In the genomic region with DNA sequence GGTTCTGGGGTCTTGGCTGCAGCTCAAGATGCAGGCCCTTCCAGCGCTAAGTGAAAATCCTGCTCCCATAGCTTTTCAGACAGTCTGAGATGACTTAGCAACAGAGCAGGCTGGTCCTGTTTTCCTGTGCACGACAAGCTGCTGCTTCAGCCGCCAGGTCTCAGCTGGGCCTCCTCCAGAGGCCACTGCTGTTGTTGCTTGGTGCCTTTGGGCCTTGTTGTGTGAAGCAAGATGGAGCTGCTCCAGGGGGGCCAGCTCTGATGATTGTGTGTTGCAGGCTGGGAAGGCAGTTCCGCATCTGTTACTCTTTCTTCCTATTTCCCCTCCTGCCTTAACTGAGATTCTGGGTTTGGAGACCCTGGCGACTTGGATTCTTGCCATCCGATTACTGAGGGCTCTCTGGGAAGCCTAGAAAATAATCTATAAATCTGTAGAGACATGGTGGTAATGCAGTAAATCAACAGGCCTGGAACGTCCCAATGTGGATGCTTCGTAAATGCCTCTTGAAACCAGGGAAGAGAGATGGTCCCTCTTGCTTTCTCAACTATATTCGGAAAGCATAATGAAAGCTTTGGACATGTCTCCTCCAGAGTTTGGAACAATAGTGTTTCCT, we compare ENCODE assay signal across 9 cellular contexts. TPM values are rescaled to one million over a fixed set of nuclear protein-coding genes. Genes with fewer than 3 reads are reported as not detected.
DNase-seq lines count a peak whose midpoint lies in the region; ATAC-seq, FAIRE-seq and TF ChIP-seq lines count a peak whose summit lies in the region.
"Had no signal": no experiment of that assay in that cellular context is flagged by ENCODE, and none has a peak within 500 bp of the region (broad histone marks: within the 10 kb centered on the region; RNA-seq: fewer than 3 reads in every experiment).

No MANE protein-coding gene starts in this region.

- H3K27me3 ChIP-seq in skeletal muscle satellite cell (ENCODE audit: control insufficient read depth, insufficient read depth, low read length) (no peaks in the 10 kb centered on the region), left lung (peaks cover 26 to 53% of the 10 kb centered on the region in 2 donors), small intestine (ENCODE audit: control insufficient read depth in 2 of 2, insufficient read depth in 2 of 2, low read length in 2 of 2) (peaks cover 8 to 10% of the 10 kb centered on the region in 2 donors)

- peak overlapping the region; percentile 93 for H3K4me2 ChIP-seq in skeletal muscle satellite cell (ENCODE audit: low read length)

- H3K9ac ChIP-seq in skeletal muscle satellite cell (ENCODE audit: low read depth, low read length), result peak overlapping the region; percentile 89

- H3K27ac ChIP-seq in HEK293 (ENCODE audit: extremely low read depth, low read depth, low read length) (no peak overlapping the region), angular gyrus (ENCODE audit: low read depth, low read length) (peak overlapping the region; percentile 70), left lung (no peak overlapping the region), small intestine (ENCODE audit: low read depth in 1 of 2, low read length in 1 of 2) (no peak overlapping the region)
- H3K27ac ChIP-seq: colonic mucosa had no signal

- intact Hi-C loops in head of caudate nucleus (cut with DNase I) (no loop called here), left lung (cut with DNase I) (no loop called here)

- POLR2A ChIA-PET in HEK293 (lab: Yijun Ruan, JAX), result interaction anchor here (1.4 kb wide), 1 partner anchor 55 kb away, joined by 3 read pairs; no protein-coding TSS in a partner anchor

- FAIRE-seq in small intestine (lab: Jason Lieb, UNC), result no peak

- H3K36me3 ChIP-seq in HEK293 (ENCODE audit: control insufficient read depth in 2 of 2, insufficient read depth in 1 of 2, low read length in 2 of 2) (peaks cover 0 to 3% of the 10 kb centered on the region in 2 experiments; a peak in 1 of 3 replicates), skeletal muscle satellite cell (ENCODE audit: insufficient read depth, low read length) (peaks cover 28% of the 10 kb centered on the region), left lung (no peaks in the 10 kb centered on the region), small intestine (ENCODE audit: control insufficient read depth in 2 of 2, insufficient read depth in 2 of 2, low read length in 2 of 2) (no peaks in the 10 kb centered on the region)
- H3K36me3 ChIP-seq: colonic mucosa had no signal

- H3K4me3 ChIP-seq in HEK293 (ENCODE audit: low read depth, low read length) (no peak overlapping the region), skeletal muscle satellite cell (ENCODE audit: low read length) (peak overlapping the region; percentile 97), left lung (no peak overlapping the region), small intestine (ENCODE audit: low read depth in 1 of 2, low read length in 2 of 2) (no peak overlapping the region)
- H3K4me3 ChIP-seq: colonic mucosa had no signal

- H3K9me3 ChIP-seq in HEK293 (ENCODE audit: control insufficient read depth, insufficient read depth, low read depth, low read length) (no peaks in the 10 kb centered on the region), skeletal muscle satellite cell (replicated peaks; ENCODE audit: low read length) (no peaks in the 10 kb centered on the region), left lung (no peaks in the 10 kb centered on the region), small intestine (ENCODE audit: control insufficient read depth, low read depth) (no peaks in the 10 kb centered on the region)
- H3K9me3 ChIP-seq: colonic mucosa had no signal

- no peak for TF ChIP-seq CTCF in HEK293 (tag by site-specific recombination; IDR thresholded peaks at IDR 0.05)
- TF ChIP-seq CTCF in left lung (IDR thresholded peaks at IDR 0.05), result no peak

- ATAC-seq in left lung (no peak), HG03521 (IDR thresholded peaks at IDR 0.05; ENCODE audit: unreplicated experiment) (no peak)

- H3K4me1 ChIP-seq in HEK293 (ENCODE audit: control insufficient read depth, insufficient read depth, low read length), result no peaks in the 10 kb centered on the region; the same call in 1 of the 2 replicates
- H3K4me1 ChIP-seq in skeletal muscle satellite cell (ENCODE audit: control insufficient read depth, insufficient read depth, low read length), result peaks cover 24% of the 10 kb centered on the region
- H3K4me1 ChIP-seq in left lung, result peaks cover 0 to 28% of the 10 kb centered on the region in 2 donors
- H3K4me1 ChIP-seq in small intestine (ENCODE audit: control insufficient read depth in 2 of 2, insufficient read depth in 1 of 2, low read depth in 1 of 2, low read length in 1 of 2), result peaks cover 0 to 3% of the 10 kb centered on the region in 2 donors
- H3K4me1 ChIP-seq: colonic mucosa had no signal

- DNase-seq in head of caudate nucleus, result peak in 35 of 42 donors; percentile 20 to 68 (median 45)
- no peak for DNase-seq in left lung
- no peak for DNase-seq in small intestine
- DNase-seq: colonic mucosa, immature natural killer cell had no signal

- CTCF ChIA-PET in HEK293 (lab: Yijun Ruan, JAX), result interaction anchor here (0.9 to 1.3 kb wide), 2 partner anchors 158 to 198 kb away, joined by 3 read pairs; no protein-coding TSS in a partner anchor

- WGBS in small intestine, 3 donors, result 87 to 90% (median 88%) methylated on average over 9 of the region's 9 CpGs

TF ChIP-seq in HEK293, 187 proteins besides CTCF, POLR2A, EP300 and RAD21:
- TF ChIP-seq ZNF560 (tag by site-specific recombination; IDR thresholded peaks at IDR 0.05; ENCODE audit: borderline replicate concordance) (no peak), WT1 (tag by site-specific recombination; IDR thresholded peaks at IDR 0.05) (no peak), ZNF391 (tag by site-specific recombination; IDR thresholded peaks at IDR 0.05; ENCODE audit: borderline replicate concordance, low read depth) (no peak), ZNF221 (tag by site-specific recombination; IDR thresholded peaks at IDR 0.05; ENCODE audit: borderline replicate concordance) (no peak), ZIC2 (tag by site-specific recombination; IDR thresholded peaks at IDR 0.05) (0 out of 2 replicates have a peak, but pooled peaks have one; percentile 9), ZNF10 (tag by site-specific recombination; IDR thresholded peaks at IDR 0.05) (no peak), BCL11A (tag by site-specific recombination; IDR thresholded peaks at IDR 0.05; ENCODE audit: low read depth) (no peak), ZNF404 (tag by site-specific recombination; IDR thresholded peaks at IDR 0.05) (no peak), ZNF169 (tag by site-specific recombination; IDR thresholded peaks at IDR 0.05) (no peak)

RNA-seq across cellular contexts. Expression of gene MAP1B, which starts 3.2 kb away (rescaled TPM):
- total RNA-seq in skeletal muscle satellite cell (2012; rRNA removed), result 197 and 223 TPM in 2 replicates
- 10 to 100 TPM; 53.0 to 62.6 TPM for total RNA-seq in left lung
- polyA plus RNA-seq in small intestine, result 1 to 10 TPM in 2 of 3 donors, under 1 TPM in 1; 0.45 to 7.4 (median 1.1) TPM

Comparison
In these comparisons a context has a peak if more than half of its experiments do, and no peak if none do; other contexts are left out.
1. DNase-seq: peak in head of caudate nucleus (35 of 42); none in left lung (0 of 2) and small intestine (single experiment).